1 cellular context compared by ENCODE assay signal in genomic region chr7:121385056-121385799, GRCh38.
TF ChIP-seq lines count a peak whose summit lies in the region.

No MANE protein-coding gene starts in this region.

TF ChIP-seq in HCT116, 20 proteins besides CTCF, POLR2A, EP300 and RAD21:
- TF ChIP-seq, protein P1, sequence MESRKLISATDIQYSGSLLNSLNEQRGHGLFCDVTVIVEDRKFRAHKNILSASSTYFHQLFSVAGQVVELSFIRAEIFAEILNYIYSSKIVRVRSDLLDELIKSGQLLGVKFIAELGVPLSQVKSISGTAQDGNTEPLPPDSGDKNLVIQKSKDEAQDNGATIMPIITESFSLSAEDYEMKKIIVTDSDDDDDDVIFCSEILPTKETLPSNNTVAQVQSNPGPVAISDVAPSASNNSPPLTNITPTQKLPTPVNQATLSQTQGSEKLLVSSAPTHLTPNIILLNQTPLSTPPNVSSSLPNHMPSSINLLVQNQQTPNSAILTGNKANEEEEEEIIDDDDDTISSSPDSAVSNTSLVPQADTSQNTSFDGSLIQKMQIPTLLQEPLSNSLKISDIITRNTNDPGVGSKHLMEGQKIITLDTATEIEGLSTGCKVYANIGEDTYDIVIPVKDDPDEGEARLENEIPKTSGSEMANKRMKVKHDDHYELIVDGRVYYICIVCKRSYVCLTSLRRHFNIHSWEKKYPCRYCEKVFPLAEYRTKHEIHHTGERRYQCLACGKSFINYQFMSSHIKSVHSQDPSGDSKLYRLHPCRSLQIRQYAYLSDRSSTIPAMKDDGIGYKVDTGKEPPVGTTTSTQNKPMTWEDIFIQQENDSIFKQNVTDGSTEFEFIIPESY (IDR thresholded peaks at IDR 0.05; ENCODE audit: extremely low read depth, insufficient replicate concordance, low read length) = no peak
- TF ChIP-seq SRF (IDR thresholded peaks at IDR 0.05; ENCODE audit: low read depth) = no peak
- TF ChIP-seq CBX3 (IDR thresholded peaks at IDR 0.05; ENCODE audit: low read depth) = no peak
- TF ChIP-seq EZH2 (IDR thresholded peaks at IDR 0.05) = no peak
- TF ChIP-seq SIN3A (IDR thresholded peaks at IDR 0.05; ENCODE audit: low read depth) = no peak
- no peak for TF ChIP-seq EZH2phosphoT487 (IDR thresholded peaks at IDR 0.05; ENCODE audit: borderline replicate concordance)
- TF ChIP-seq ATF3 (IDR thresholded peaks at IDR 0.05) = no peak
- no peak for TF ChIP-seq ELF1 (IDR thresholded peaks at IDR 0.05; ENCODE audit: borderline replicate concordance, low read depth)
- TF ChIP-seq EGR1 (IDR thresholded peaks at IDR 0.05; ENCODE audit: low read depth) = no peak
- no peak for TF ChIP-seq YY1 (IDR thresholded peaks at IDR 0.05; ENCODE audit: extremely low read depth, insufficient replicate concordance, low read depth, low read length)
- no peak for TF ChIP-seq SP1 (IDR thresholded peaks at IDR 0.05; ENCODE audit: low read depth)
- TF ChIP-seq, protein P2, sequence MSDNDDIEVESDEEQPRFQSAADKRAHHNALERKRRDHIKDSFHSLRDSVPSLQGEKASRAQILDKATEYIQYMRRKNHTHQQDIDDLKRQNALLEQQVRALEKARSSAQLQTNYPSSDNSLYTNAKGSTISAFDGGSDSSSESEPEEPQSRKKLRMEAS (IDR thresholded peaks at IDR 0.05) = no peak
- TF ChIP-seq ZFX (IDR thresholded peaks at IDR 0.05) = no peak
- TF ChIP-seq ZNF274 (IDR thresholded peaks at IDR 0.05; ENCODE audit: low read depth, low read length) = no peak
- no peak for TF ChIP-seq CEBPB (IDR thresholded peaks at IDR 0.05; ENCODE audit: low read depth)
